Comparison of ENCODE assay signal across 17 cellular contexts in the genomic region with DNA sequence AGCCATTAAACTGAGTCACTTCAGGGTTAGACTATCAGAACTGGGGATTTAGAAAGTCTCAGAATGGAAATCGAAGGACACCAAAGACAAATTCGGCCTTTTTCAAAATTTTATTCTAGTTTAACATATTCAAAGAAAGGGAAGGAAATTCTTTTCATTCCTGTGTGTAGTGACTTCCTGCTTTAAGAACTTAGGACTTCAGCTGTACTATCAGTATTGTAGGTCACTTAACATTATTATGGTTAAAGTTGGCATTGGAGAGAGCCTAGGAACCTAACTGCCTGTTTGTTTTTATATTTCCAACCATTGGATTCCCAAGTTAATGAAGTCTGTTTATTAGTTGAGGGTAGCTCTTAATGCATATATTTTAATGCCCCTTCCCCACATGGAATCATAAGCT.
DNase-seq lines count a peak whose midpoint lies in the region; ATAC-seq and TF ChIP-seq lines count a peak whose summit lies in the region.
"Had no signal": no experiment of that assay in that cellular context is flagged by ENCODE, and none has a peak within 500 bp of the region (broad histone marks: within the 10 kb centered on the region; RNA-seq: fewer than 3 reads in every experiment).

No MANE protein-coding gene starts in this region.

- no peaks in the 10 kb centered on the region for H3K9me3 ChIP-seq in right lobe of liver
- H3K9me3 ChIP-seq: ovary, Peyer's patch had no signal

- H3K27ac ChIP-seq in right lobe of liver = no peak overlapping the region
- H3K27ac ChIP-seq: ovary, Peyer's patch had no signal

- intact Hi-C loops in right lobe of liver (cut with DNase I) = no loop called here

- H3K4me1 ChIP-seq in right lobe of liver = peaks cover 0 to 37% (median 12%) of the 10 kb centered on the region in 4 donors

- TF ChIP-seq CTCF in AG09309 (IDR thresholded peaks at IDR 0.05; ENCODE audit: control insufficient read depth, insufficient read depth, low read depth, low read length, missing control alignments) (no peak), astrocyte of the cerebellum (IDR thresholded peaks at IDR 0.05; ENCODE audit: low read depth, low read length, missing control alignments) (no peak), right lobe of liver (IDR thresholded peaks at IDR 0.05) (no peak)

- 36% methylated on average over 2 of the region's 2 CpGs for WGBS in right lobe of liver (ENCODE audit: insufficient coverage, low coverage, low lambda C conversion rate, missing lambda C conversion rate)

- DNase-seq in AG09309 (ENCODE audit: low read depth) (peak; percentile 14), HT1080 (ENCODE audit: low read depth) (peak; percentile 33), astrocyte of the cerebellum (ENCODE audit: low read depth) (peak; percentile 35), right lobe of liver (no peak), ureter (ENCODE audit: low spot score) (no peak), NCI-H146 treated with DMSO at 0.1 percent for 48 hours (lab: John Stamatoyannopoulos, UW; ENCODE audit: unreplicated experiment) (no peak), OCI-M1 (lab: John Stamatoyannopoulos, UW) (no peak), mesenteric fat pad (ENCODE audit: low spot score) (no peak)
- DNase-seq: activated CD4-positive, alpha-beta T cell treated with anti-CD3 and anti-CD28 coated beads, Interleukin-2, amount 50 U/mL, for 4 hours; activated T-cell treated with anti-CD3 and anti-CD28 coated beads, Interleukin-2, amount 50 U/mL, for 72 hours; AML-193; mesendoderm; NCI-H1417 treated with DMSO at 0.1 percent for 48 hours; NCI-H526; ovary; Peyer's patch; T1000 had no signal

- in situ Hi-C loops in astrocyte of the cerebellum (cut with HindIII; ENCODE audit: low sequenced_read_pairs) = no loop called here

- ATAC-seq in right lobe of liver = peak in 3 of 4 donors; percentile 28 to 39 (median 32)
- ATAC-seq: activated T-cell treated with anti-CD3 and anti-CD28 coated beads, Interleukin-2, amount 50 U/mL, for 72 hours had no signal

- peaks cover 0 to 5% (median 0%) of the 10 kb centered on the region in 4 donors for H3K36me3 ChIP-seq in right lobe of liver
- H3K36me3 ChIP-seq: ovary had no signal

- H3K4me3 ChIP-seq in AG09309 (ENCODE audit: control insufficient read depth, low read depth, low read length) = no peak overlapping the region
- no peak overlapping the region for H3K4me3 ChIP-seq in astrocyte of the cerebellum (ENCODE audit: low read depth, low read length)
- no peak overlapping the region for H3K4me3 ChIP-seq in right lobe of liver
- H3K4me3 ChIP-seq: ovary, Peyer's patch had no signal

- no peak for TF ChIP-seq POLR2A in right lobe of liver (IDR thresholded peaks at IDR 0.05)

- no peaks in the 10 kb centered on the region for H3K27me3 ChIP-seq in right lobe of liver
- H3K27me3 ChIP-seq: ovary, Peyer's patch had no signal

Comparison
In these comparisons a context has a peak if more than half of its experiments do, and no peak if none do; other contexts are left out.
1. DNase-seq: peak in AG09309 (single experiment), HT1080 (single experiment) and astrocyte of the cerebellum (single experiment); none in right lobe of liver (0 of 3), ureter (single experiment), NCI-H146 treated with DMSO at 0.1 percent for 48 hours (single experiment), OCI-M1 (single experiment) and mesenteric fat pad (single experiment).